ENCODE assay signal across 8 cellular contexts in the genomic region with DNA sequence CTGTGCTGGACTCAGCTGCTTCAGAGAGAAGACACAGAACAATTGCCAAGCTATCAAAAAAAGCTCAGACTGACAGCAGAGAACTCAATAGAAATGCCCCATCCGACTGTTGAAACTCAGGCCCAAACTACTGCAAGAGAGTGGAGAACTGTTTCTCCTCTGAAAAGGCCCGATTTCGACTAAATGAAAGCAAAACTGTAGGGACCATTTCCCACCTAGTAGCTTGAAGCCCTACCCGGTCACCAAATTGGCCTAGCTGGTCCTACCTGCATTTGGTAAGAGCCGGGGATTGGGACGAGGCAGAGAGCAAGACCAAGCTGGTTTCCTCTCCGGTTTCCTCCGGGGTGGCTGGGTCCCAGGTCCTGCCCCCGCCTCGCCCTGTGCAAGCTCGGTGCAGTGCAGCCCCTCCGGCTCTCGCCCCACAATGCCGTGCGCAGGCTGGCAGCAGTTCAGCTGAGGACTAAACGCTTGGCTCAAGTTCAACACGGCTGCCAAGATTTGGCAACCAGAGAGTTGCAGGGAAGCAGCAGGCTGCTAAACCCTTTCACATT.
DNase-seq lines count a peak whose midpoint lies in the region; ATAC-seq and TF ChIP-seq lines count a peak whose summit lies in the region.

No MANE protein-coding gene starts in this region.

- DNase-seq in NCI-H1436 (lab: John Stamatoyannopoulos, UW) (peak; percentile 91), islet precursor cell (no peak)
- peak; percentile 70 for DNase-seq in activated CD4-positive, alpha-beta T cell treated with anti-CD3 and anti-CD28 coated beads, Interleukin-2, amount 50 U/mL, for 1 hour
- DNase-seq in stimulated activated naive CD4-positive, alpha-beta T cell (lab: John Stamatoyannopoulos, UW): peak; percentile 67 to 83 (median 76)

- H3K36me3 Mint-ChIP-seq in nephron (ENCODE audit: low read depth): no peaks in the 10 kb centered on the region

- H3K27ac Mint-ChIP-seq in nephron: peak overlapping the region in 2 of 3 experiments; percentile 53 to 72

- H3K4me1 Mint-ChIP-seq in nephron: peaks cover 39% of the 10 kb centered on the region

- H3K27ac ChIP-seq in cingulate gyrus (ENCODE audit: low read depth, low read length): peak overlapping the region; percentile 58

- peaks cover 9% of the 10 kb centered on the region for H3K27me3 Mint-ChIP-seq in nephron (ENCODE audit: low read depth)

- TF ChIP-seq CTCF in nephron (IDR thresholded peaks at IDR 0.05; ENCODE audit: unreplicated experiment in 3 of 3): no peak

- H3K4me3 Mint-ChIP-seq in nephron: peak overlapping the region in 1 of 3 experiments; percentile 41

- ATAC-seq in HG02678 (IDR thresholded peaks at IDR 0.05; ENCODE audit: unreplicated experiment): no peak
- ATAC-seq in GM21447 (IDR thresholded peaks at IDR 0.05; ENCODE audit: unreplicated experiment): no peak

- no peaks in the 10 kb centered on the region for H3K9me3 Mint-ChIP-seq in nephron
